ENCODE assay signal across 8 cellular contexts in genomic region chr19:18322318-18322758, GRCh38. TPM values are rescaled to one million over a fixed set of nuclear protein-coding genes. Genes with fewer than 3 reads are reported as not detected.
DNase-seq lines count a peak whose midpoint lies in the region; ATAC-seq, FAIRE-seq and TF ChIP-seq lines count a peak whose summit lies in the region.

No MANE protein-coding gene starts in this region.

- peak overlapping the region; percentile 78 to 85 for H3K4me3 Mint-ChIP-seq in CD14-positive monocyte

- H3K9me3 Mint-ChIP-seq in CD14-positive monocyte = no peaks in the 10 kb centered on the region

- H3K4me3 ChIP-seq in astrocyte of the cerebellum (ENCODE audit: low read depth, low read length) = peak overlapping the region; percentile 75

- no peak for ATAC-seq in HG03571 (IDR thresholded peaks at IDR 0.05; ENCODE audit: unreplicated experiment)
- ATAC-seq in HG02970 (IDR thresholded peaks at IDR 0.05; ENCODE audit: low FRiP score, unreplicated experiment) = no peak

- DNase-seq in CD14-positive monocyte (ENCODE audit: low spot score) (peak; percentile 67), GM19239 (ENCODE audit: insufficient read length, low spot score) (no peak), NOMO-1 (lab: John Stamatoyannopoulos, UW; ENCODE audit: unreplicated experiment in 2 of 2) (peak; percentile 47 to 58), astrocyte of the cerebellum (ENCODE audit: low read depth) (no peak), iPS-NIHi11 (ENCODE audit: low spot score) (peak; percentile 64)
- DNase-seq in stimulated activated CD4-positive, alpha-beta T cell treated with anti-CD3 and anti-CD28 coated beads, Interleukin-15, amount 100 ng/mL, for 48 hours (ENCODE audit: low read depth in 2 of 2) = peak; percentile 25 to 30

- intact Hi-C loops in CD14-positive monocyte (cut with micrococcal nuclease) = loop anchor here (2.0 to 5.0 kb wide), 2 partner anchors 44 to 130 kb away; partner anchors contain the start of gene MPV17L2 (in 1 of the 2)

- H3K36me3 Mint-ChIP-seq in CD14-positive monocyte = peaks cover 0 to 4% of the 10 kb centered on the region in 2 donors

- in situ Hi-C loops in astrocyte of the cerebellum (cut with HindIII; ENCODE audit: low sequenced_read_pairs) = no loop called here

- H3K27me3 Mint-ChIP-seq in CD14-positive monocyte (ENCODE audit: low read depth in 3 of 3) = no peaks in the 10 kb centered on the region

- peak overlapping the region; percentile 90 to 93 (median 92) for H3K27ac Mint-ChIP-seq in CD14-positive monocyte

- no peak for TF ChIP-seq CTCF in CD14-positive monocyte (IDR thresholded peaks at IDR 0.05)
- TF ChIP-seq CTCF in astrocyte of the cerebellum (IDR thresholded peaks at IDR 0.05; ENCODE audit: low read depth, low read length, missing control alignments) = peak; percentile 25

- H3K4me1 Mint-ChIP-seq in CD14-positive monocyte = peaks cover 62% of the 10 kb centered on the region

- peak; percentile 96 for FAIRE-seq in GM19239 (lab: Jason Lieb, UNC)

RNA-seq across cellular contexts. Expression of gene LSM4, which starts 0.5 kb away (rescaled TPM):
- 100 to 1,000 TPM in 1 of 2 donors, 10 to 100 TPM in 1; 97.0 to 143 TPM for polyA plus RNA-seq in CD14-positive monocyte

RNA-seq across cellular contexts. Expression of gene PGPEP1, which starts 18.1 kb away (rescaled TPM):
- polyA plus RNA-seq in CD14-positive monocyte = 10 to 100 TPM; 10.3 TPM

RNA-seq across cellular contexts. Expression of gene JUND, which starts 40.9 kb away (rescaled TPM):
- 10 to 100 TPM; 22.5 to 86.9 TPM for polyA plus RNA-seq in CD14-positive monocyte

RNA-seq across cellular contexts. Expression of gene IQCN, which starts 48.1 kb away (rescaled TPM):
- not detected for polyA plus RNA-seq in CD14-positive monocyte

Comparison
In these comparisons a context has a peak if more than half of its experiments do, and no peak if none do; other contexts are left out.
1. DNase-seq: peak in CD14-positive monocyte (single experiment), NOMO-1 (2 of 2), iPS-NIHi11 (single experiment) and stimulated activated CD4-positive, alpha-beta T cell treated with anti-CD3 and anti-CD28 coated beads, Interleukin-15, amount 100 ng/mL, for 48 hours (2 of 2); none in GM19239 (single experiment) and astrocyte of the cerebellum (single experiment).